ENCODE assay signal across 13 cellular contexts in genomic region chr15:75760689-75761435, GRCh38. TPM values are rescaled to one million over a fixed set of nuclear protein-coding genes. Genes with fewer than 3 reads are reported as not detected.
DNase-seq lines count a peak whose midpoint lies in the region; ATAC-seq and TF ChIP-seq lines count a peak whose summit lies in the region.
"Had no signal": no experiment of that assay in that cellular context is flagged by ENCODE, and none has a peak within 500 bp of the region (broad histone marks: within the 10 kb centered on the region; RNA-seq: fewer than 3 reads in every experiment).

No MANE protein-coding gene starts in this region.

- intact Hi-C loops in heart right ventricle (cut with DNase I), result no loop called here

- H3K4me3 ChIP-seq in heart right ventricle, result no peak overlapping the region
- H3K4me3 ChIP-seq in right atrium auricular region, result no peak overlapping the region

- TF ChIP-seq CTCF in heart right ventricle (IDR thresholded peaks at IDR 0.05) (no peak), right atrium auricular region (IDR thresholded peaks at IDR 0.05) (no peak), mesothelial cell of epicardium (IDR thresholded peaks at IDR 0.05; ENCODE audit: unreplicated experiment) (no peak)

- H3K9me3 ChIP-seq in heart right ventricle (no peaks in the 10 kb centered on the region), right atrium auricular region (no peaks in the 10 kb centered on the region)
- H3K9me3 ChIP-seq: BE2C had no signal

- peaks cover 3% of the 10 kb centered on the region for H3K4me1 Mint-ChIP-seq in activated T-helper 17 cell treated with anti-CD3 and anti-CD28 coated beads, Interleukin-2, amount 50 U/mL, for 72 hours
- peaks cover 22% of the 10 kb centered on the region for H3K4me1 Mint-ChIP-seq in mesothelial cell of epicardium
- peaks cover 13 to 15% of the 10 kb centered on the region in 2 donors for H3K4me1 Mint-ChIP-seq in stimulated activated naive B cell treated with anti-CD40 and anti-IgM and Interleukin-4, amounts not matched to agents 10 μg/mL and 1 μg/mL and 100 μg/mL, for 72 hours

- H3K4me1 ChIP-seq in heart right ventricle (peaks cover 0 to 23% (median 12%) of the 10 kb centered on the region in 9 donors), right atrium auricular region (peaks cover 0 to 8% of the 10 kb centered on the region in 2 donors)

- H3K27ac ChIP-seq in heart right ventricle (peak overlapping the region in 3 of 10 donors; percentile 33 to 41 (median 39)), right atrium auricular region (no peak overlapping the region)

- ATAC-seq in heart right ventricle, result peak in 6 of 8 donors; percentile 40 to 69 (median 57)
- no peak for ATAC-seq in activated T-helper 17 cell treated with anti-CD3 and anti-CD28 coated beads, Interleukin-2, amount 50 U/mL, for 72 hours (replicated peaks)
- ATAC-seq in stimulated activated naive B cell treated with anti-CD40 and anti-IgM and Interleukin-4, amounts not matched to agents 10 μg/mL and 1 μg/mL and 100 μg/mL, for 72 hours (replicated peaks), result no peak
- ATAC-seq in HG02852 (IDR thresholded peaks at IDR 0.05; ENCODE audit: unreplicated experiment), result no peak
- ATAC-seq in HG03457 (IDR thresholded peaks at IDR 0.05; ENCODE audit: unreplicated experiment), result no peak

- H3K9me3 Mint-ChIP-seq in activated T-helper 17 cell treated with anti-CD3 and anti-CD28 coated beads, Interleukin-2, amount 50 U/mL, for 72 hours, result no peaks in the 10 kb centered on the region
- no peaks in the 10 kb centered on the region for H3K9me3 Mint-ChIP-seq in mesothelial cell of epicardium
- no peaks in the 10 kb centered on the region for H3K9me3 Mint-ChIP-seq in stimulated activated naive B cell treated with anti-CD40 and anti-IgM and Interleukin-4, amounts not matched to agents 10 μg/mL and 1 μg/mL and 100 μg/mL, for 72 hours

- no peaks in the 10 kb centered on the region for H3K36me3 Mint-ChIP-seq in activated T-helper 17 cell treated with anti-CD3 and anti-CD28 coated beads, Interleukin-2, amount 50 U/mL, for 72 hours (ENCODE audit: low read depth)
- no peaks in the 10 kb centered on the region for H3K36me3 Mint-ChIP-seq in mesothelial cell of epicardium
- no peaks in the 10 kb centered on the region for H3K36me3 Mint-ChIP-seq in stimulated activated naive B cell treated with anti-CD40 and anti-IgM and Interleukin-4, amounts not matched to agents 10 μg/mL and 1 μg/mL and 100 μg/mL, for 72 hours

- no peak overlapping the region for H3K4me3 Mint-ChIP-seq in activated T-helper 17 cell treated with anti-CD3 and anti-CD28 coated beads, Interleukin-2, amount 50 U/mL, for 72 hours
- H3K4me3 Mint-ChIP-seq in mesothelial cell of epicardium, result peak overlapping the region; percentile 24
- no peak overlapping the region for H3K4me3 Mint-ChIP-seq in stimulated activated naive B cell treated with anti-CD40 and anti-IgM and Interleukin-4, amounts not matched to agents 10 μg/mL and 1 μg/mL and 100 μg/mL, for 72 hours

- peak overlapping the region; percentile 51 for H3K27ac Mint-ChIP-seq in activated T-helper 17 cell treated with anti-CD3 and anti-CD28 coated beads, Interleukin-2, amount 50 U/mL, for 72 hours
- peak overlapping the region; percentile 55 for H3K27ac Mint-ChIP-seq in mesothelial cell of epicardium
- peak overlapping the region; percentile 72 for H3K27ac Mint-ChIP-seq in stimulated activated naive B cell treated with anti-CD40 and anti-IgM and Interleukin-4, amounts not matched to agents 10 μg/mL and 1 μg/mL and 100 μg/mL, for 72 hours

- 62 to 74% methylated on average over 14 of the region's 14 CpGs for WGBS in heart right ventricle, 2 donors

- no peaks in the 10 kb centered on the region for H3K27me3 Mint-ChIP-seq in activated T-helper 17 cell treated with anti-CD3 and anti-CD28 coated beads, Interleukin-2, amount 50 U/mL, for 72 hours
- H3K27me3 Mint-ChIP-seq in mesothelial cell of epicardium (ENCODE audit: low read depth), result no peaks in the 10 kb centered on the region
- peaks cover 0 to 5% of the 10 kb centered on the region in 2 donors for H3K27me3 Mint-ChIP-seq in stimulated activated naive B cell treated with anti-CD40 and anti-IgM and Interleukin-4, amounts not matched to agents 10 μg/mL and 1 μg/mL and 100 μg/mL, for 72 hours

- H3K36me3 ChIP-seq in heart right ventricle (no peaks in the 10 kb centered on the region), right atrium auricular region (no peaks in the 10 kb centered on the region)
- H3K36me3 ChIP-seq: BE2C had no signal

- H3K27me3 ChIP-seq in heart right ventricle (no peaks in the 10 kb centered on the region), right atrium auricular region (no peaks in the 10 kb centered on the region)
- H3K27me3 ChIP-seq: BE2C had no signal

- DNase-seq in heart right ventricle, result peak in 1 of 2 donors; percentile 23
- no peak for DNase-seq in right atrium auricular region (ENCODE audit: low spot score)
- no peak for DNase-seq in mesothelial cell of epicardium (ENCODE audit: low spot score in 2 of 2, unreplicated experiment in 2 of 2)
- DNase-seq in stimulated activated naive B cell treated with anti-CD40 and anti-IgM and Interleukin-4, amounts not matched to agents 10 μg/mL and 1 μg/mL and 100 μg/mL, for 72 hours, result no peak
- DNase-seq: BE2C, EL, NCI-H1436, NCI-H2029 treated with DMSO at 0.1 percent for 48 hours, NCI-H524, SIG-M5 had no signal

RNA-seq across cellular contexts. Expression of gene CSPG4, which starts 48.2 kb away (rescaled TPM):
- 10 to 100 TPM in 8 of 10 donors, 1 to 10 TPM in 2; 7.4 to 19.8 (median 13.0) TPM for total RNA-seq in heart right ventricle
- 10 to 100 TPM; 12.1 TPM for polyA plus RNA-seq in heart right ventricle
- 10 to 100 TPM; 32.6 to 55.6 TPM for total RNA-seq in right atrium auricular region
- under 1 TPM in 1 of 2 donors, not detected in 1; 0.02 TPM for total RNA-seq in activated T-helper 17 cell treated with anti-CD3 and anti-CD28 coated beads, Interleukin-2, amount 50 U/mL, for 72 hours
- 11.3 to 11.8 TPM (median 11.4 TPM) in 3 replicates for total RNA-seq in mesothelial cell of epicardium

Comparison
In these comparisons a context has a peak if more than half of its experiments do, and no peak if none do; other contexts are left out.
1. ATAC-seq: peak in heart right ventricle (6 of 8); none in activated T-helper 17 cell treated with anti-CD3 and anti-CD28 coated beads, Interleukin-2, amount 50 U/mL, for 72 hours (single experiment), stimulated activated naive B cell treated with anti-CD40 and anti-IgM and Interleukin-4, amounts not matched to agents 10 μg/mL and 1 μg/mL and 100 μg/mL, for 72 hours (0 of 2), HG02852 (single experiment) and HG03457 (single experiment).
2. RNA of gene CSPG4, which starts 48.2 kb away (total RNA-seq): 32.6 to 55.6 TPM in right atrium auricular region, 7.4 to 19.8 TPM in heart right ventricle and 11.3 to 11.8 TPM in mesothelial cell of epicardium; 0.02 TPM in activated T-helper 17 cell treated with anti-CD3 and anti-CD28 coated beads, Interleukin-2, amount 50 U/mL, for 72 hours; every median in the first group is over 4 times any median in the second.
3. Peak in every context shown above with its lines, with median percentiles within 50 percentile points of each other: H3K27ac Mint-ChIP-seq.